ENCODE assay signal across 8 cellular contexts in genomic region chr3:172289583-172289982, GRCh38.
DNase-seq lines count a peak whose midpoint lies in the region; ATAC-seq and TF ChIP-seq lines count a peak whose summit lies in the region.

No MANE protein-coding gene starts in this region.

- H3K27me3 ChIP-seq in OCI-LY3 (ENCODE audit: low read depth, low read length) (no peaks in the 10 kb centered on the region), right cardiac atrium (ENCODE audit: control insufficient read depth, insufficient read depth) (no peaks in the 10 kb centered on the region), upper lobe of right lung (no peaks in the 10 kb centered on the region), dorsolateral prefrontal cortex (no peaks in the 10 kb centered on the region)

- TF ChIP-seq CTCF in OCI-LY3 (IDR thresholded peaks at IDR 0.05; ENCODE audit: low read depth, low read length) (peak; percentile 49), upper lobe of right lung (IDR thresholded peaks at IDR 0.05) (peak; percentile 51), dorsolateral prefrontal cortex (IDR thresholded peaks at IDR 0.05 in 54 of 56, conservative IDR thresholded peaks at IDR 0.05 in 2 of 56; ENCODE audit: low read depth in 1 of 56, partially characterized antibody in 56 of 56) (peak in 10 of 56 donors; percentile 8 to 25 (median 16))

- no peak overlapping the region for H3K27ac Mint-ChIP-seq in activated naive CD4-positive, alpha-beta T cell treated with anti-CD3 and anti-CD28 coated beads, Interleukin-2, amount 50 U/mL, for 24 hours

- no peak overlapping the region for H3K9ac ChIP-seq in OCI-LY3 (ENCODE audit: low read length)

- H3K27me3 Mint-ChIP-seq in activated naive CD4-positive, alpha-beta T cell treated with anti-CD3 and anti-CD28 coated beads, Interleukin-2, amount 50 U/mL, for 24 hours, result no peaks in the 10 kb centered on the region

- intact Hi-C loops in right cardiac atrium (cut with DNase I) (loop anchor here in 1 of 4 donors (10.0 kb wide), 1 partner anchor 245 kb away; no protein-coding TSS in a partner anchor), upper lobe of right lung (cut with DNase I) (no loop called here), dorsolateral prefrontal cortex (cut with DNase I) (no loop called here)

- no peak overlapping the region for H3K27ac ChIP-seq in OCI-LY3 (ENCODE audit: low read length)
- H3K27ac ChIP-seq in right cardiac atrium (ENCODE audit: low read length), result peak overlapping the region; percentile 14
- no peak overlapping the region for H3K27ac ChIP-seq in upper lobe of right lung
- no peak overlapping the region for H3K27ac ChIP-seq in dorsolateral prefrontal cortex

- H3K4me1 ChIP-seq in OCI-LY3 (ENCODE audit: low read length) (peaks cover 7% of the 10 kb centered on the region), right cardiac atrium (ENCODE audit: control insufficient read depth, insufficient read depth, low read length) (peaks cover 15% of the 10 kb centered on the region), upper lobe of right lung (peaks cover 25% of the 10 kb centered on the region)

- no peak overlapping the region for H3K4me2 ChIP-seq in OCI-LY3 (ENCODE audit: low read length)

- H3K4me3 ChIP-seq in OCI-LY3 (ENCODE audit: low read length), result no peak overlapping the region
- H3K4me3 ChIP-seq in right cardiac atrium (ENCODE audit: low read length), result no peak overlapping the region
- H3K4me3 ChIP-seq in upper lobe of right lung, result no peak overlapping the region
- H3K4me3 ChIP-seq in dorsolateral prefrontal cortex, result no peak overlapping the region

- in situ Hi-C loops in ACHN (cut with HindIII; ENCODE audit: low pct_ligation_motif_present, low pct_unique_long_range_greater_than_20kb, low sequenced_read_pairs), result no loop called here

- peak overlapping the region; percentile 41 for H3K4me3 Mint-ChIP-seq in activated naive CD4-positive, alpha-beta T cell treated with anti-CD3 and anti-CD28 coated beads, Interleukin-2, amount 50 U/mL, for 24 hours

- H3K36me3 ChIP-seq in OCI-LY3 (replicated peaks; ENCODE audit: low read depth, low read length), result peaks cover 2% of the 10 kb centered on the region
- H3K36me3 ChIP-seq in upper lobe of right lung, result peaks cover 51% of the 10 kb centered on the region

- peaks cover 28% of the 10 kb centered on the region for H3K4me1 Mint-ChIP-seq in activated naive CD4-positive, alpha-beta T cell treated with anti-CD3 and anti-CD28 coated beads, Interleukin-2, amount 50 U/mL, for 24 hours

- 0 out of 2 replicates have a peak, but pooled peaks cover 2% of the 10 kb centered on the region for H3K9me3 ChIP-seq in OCI-LY3 (ENCODE audit: insufficient read depth, low read length)
- H3K9me3 ChIP-seq in right cardiac atrium (ENCODE audit: control insufficient read depth, low read length), result no peaks in the 10 kb centered on the region
- no peaks in the 10 kb centered on the region for H3K9me3 ChIP-seq in upper lobe of right lung

- DNase-seq in activated naive CD4-positive, alpha-beta T cell treated with Interleukin-2 at 50 U/mL for 16 hours, result no peak
- DNase-seq in right cardiac atrium (peak; percentile 27 to 67 (median 60)), upper lobe of right lung (no peak), ACHN (no peak), dorsolateral prefrontal cortex (no peak), NCI-H2196 (lab: John Stamatoyannopoulos, UW; ENCODE audit: unreplicated experiment) (no peak)

- no peaks in the 10 kb centered on the region for H3K79me2 ChIP-seq in OCI-LY3 (ENCODE audit: low read length)

- ATAC-seq in right cardiac atrium (peak; percentile 11 to 71), upper lobe of right lung (peak; percentile 58)

- no peaks in the 10 kb centered on the region for H4K20me1 ChIP-seq in OCI-LY3 (ENCODE audit: insufficient read depth, low read length)

- H2AFZ ChIP-seq in OCI-LY3 (ENCODE audit: low read depth, low read length), result no peak overlapping the region

- WGBS in right cardiac atrium, result 58% methylated on average over 6 of the region's 6 CpGs

- H3K36me3 Mint-ChIP-seq in activated naive CD4-positive, alpha-beta T cell treated with anti-CD3 and anti-CD28 coated beads, Interleukin-2, amount 50 U/mL, for 24 hours, result peaks cover 23% of the 10 kb centered on the region

- no peaks in the 10 kb centered on the region for H3K9me3 Mint-ChIP-seq in activated naive CD4-positive, alpha-beta T cell treated with anti-CD3 and anti-CD28 coated beads, Interleukin-2, amount 50 U/mL, for 24 hours

Comparison
In these comparisons a context has a peak if more than half of its experiments do, and no peak if none do; other contexts are left out.
1. DNase-seq: peak in right cardiac atrium (3 of 3); none in activated naive CD4-positive, alpha-beta T cell treated with Interleukin-2 at 50 U/mL for 16 hours (single experiment), upper lobe of right lung (single experiment), ACHN (single experiment), dorsolateral prefrontal cortex (0 of 10) and NCI-H2196 (single experiment).